Comparison of ENCODE assay signal across 12 cellular contexts in the genomic region with DNA sequence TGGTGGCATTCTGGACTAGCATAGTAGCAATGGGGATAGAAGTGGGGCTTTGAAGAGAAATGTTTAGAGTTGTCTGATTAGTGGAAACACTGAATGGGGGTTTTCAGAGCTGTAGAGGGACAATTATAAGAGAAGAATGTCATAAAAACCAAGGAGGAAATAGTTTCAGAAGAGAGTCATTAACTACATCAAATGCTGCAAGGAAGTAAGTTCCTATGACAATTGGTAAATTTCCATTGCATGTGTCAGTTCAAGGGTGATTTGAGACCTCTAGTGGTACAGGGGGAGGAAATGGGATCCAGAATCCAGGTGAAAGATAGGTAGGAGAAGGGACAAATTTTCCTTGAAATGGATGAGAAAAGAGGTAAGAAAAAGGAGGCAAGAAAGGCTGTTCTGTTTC.
A peak's percentile ranks its signal among the peaks of the same experiment; 100 is the strongest.
DNase-seq lines count a peak whose midpoint lies in the region; ATAC-seq, FAIRE-seq and TF ChIP-seq lines count a peak whose summit lies in the region.
"Had no signal": no experiment of that assay in that cellular context is flagged by ENCODE, and none has a peak within 500 bp of the region (broad histone marks: within the 10 kb centered on the region; RNA-seq: fewer than 3 reads in every experiment).

No MANE protein-coding gene starts in this region.

- no peak overlapping the region for H3K9ac ChIP-seq in mesenchymal stem cell (ENCODE audit: low read length)

- no peak overlapping the region for H3K27ac Mint-ChIP-seq in nephron progenitor cell
- H3K27ac Mint-ChIP-seq: memory B cell had no signal

- no peak overlapping the region for H3K18ac ChIP-seq in mesenchymal stem cell (ENCODE audit: low read depth in 1 of 2, low read length in 2 of 2)

- ATAC-seq in HG02973 (IDR thresholded peaks at IDR 0.05; ENCODE audit: unreplicated experiment) = no peak

- H3K4me3 ChIP-seq in bronchial epithelial cell (ENCODE audit: low read depth, low read length) (no peak overlapping the region), mesenchymal stem cell (ENCODE audit: insufficient read depth in 1 of 2, low read depth in 1 of 2, low read length in 2 of 2) (no peak overlapping the region)

- H3K9me3 Mint-ChIP-seq in nephron progenitor cell = no peaks in the 10 kb centered on the region
- H3K9me3 Mint-ChIP-seq: memory B cell had no signal

- DNase-seq in EH (ENCODE audit: low read depth) (peak; percentile 89), HuH-7 (ENCODE audit: low spot score) (peak; percentile 75), bronchial epithelial cell (ENCODE audit: low read depth) (peak; percentile 44), mesenchymal stem cell (peak; percentile 48), NCI-H524 (lab: John Stamatoyannopoulos, UW) (no peak), NCI-H1694 (lab: John Stamatoyannopoulos, UW) (no peak), nephron progenitor cell (no peak)
- DNase-seq: cortex of kidney; MV-4-11; stimulated activated CD4-positive, alpha-beta T cell treated with anti-CD3 and anti-CD28 coated beads, Interleukin-4, amount 100 ng/mL, for 1 hour had no signal

- H3K27me3 ChIP-seq in bronchial epithelial cell (ENCODE audit: control insufficient read depth, insufficient read depth, low read length) = no peaks in the 10 kb centered on the region
- no peaks in the 10 kb centered on the region for H3K27me3 ChIP-seq in mesenchymal stem cell (ENCODE audit: control insufficient read depth in 1 of 2, insufficient read depth in 1 of 2, low read length in 2 of 2)

- no peak overlapping the region for H3K4ac ChIP-seq in mesenchymal stem cell (ENCODE audit: low read depth in 1 of 2, low read length in 2 of 2)

- H3K36me3 Mint-ChIP-seq in nephron progenitor cell (ENCODE audit: low read depth) = no peaks in the 10 kb centered on the region
- H3K36me3 Mint-ChIP-seq: memory B cell had no signal

- no peaks in the 10 kb centered on the region for H3K9me3 ChIP-seq in mesenchymal stem cell (ENCODE audit: control insufficient read depth, low read length)

- no peak overlapping the region for H2BK5ac ChIP-seq in mesenchymal stem cell (ENCODE audit: low read depth, low read length, poor library complexity, severe bottlenecking)

- H4K8ac ChIP-seq in mesenchymal stem cell (ENCODE audit: low read length) = no peak overlapping the region

- no peaks in the 10 kb centered on the region for H3K79me1 ChIP-seq in mesenchymal stem cell (replicated peaks; ENCODE audit: low read length, poor library complexity, severe bottlenecking)

- no peak overlapping the region for H2BK15ac ChIP-seq in mesenchymal stem cell (ENCODE audit: low read depth, poor library complexity, severe bottlenecking)

- H3K4me3 Mint-ChIP-seq in nephron progenitor cell = no peak overlapping the region
- H3K4me3 Mint-ChIP-seq: memory B cell had no signal

- H3K14ac ChIP-seq in mesenchymal stem cell (ENCODE audit: low read length in 2 of 2) = no peak overlapping the region

- no peak overlapping the region for H3K4me2 ChIP-seq in mesenchymal stem cell (ENCODE audit: low read length, poor library complexity, severe bottlenecking)

- H3K36me3 ChIP-seq in bronchial epithelial cell (ENCODE audit: control insufficient read depth, insufficient read depth, low read length) (no peaks in the 10 kb centered on the region), mesenchymal stem cell (ENCODE audit: control insufficient read depth in 1 of 2, insufficient read depth in 2 of 2, low read depth in 1 of 2, low read length in 2 of 2) (no peaks in the 10 kb centered on the region)

- H3K4me1 Mint-ChIP-seq in nephron progenitor cell = no peaks in the 10 kb centered on the region

- no peak overlapping the region for H4K91ac ChIP-seq in mesenchymal stem cell (ENCODE audit: low read length)

- no peak overlapping the region for H2BK12ac ChIP-seq in mesenchymal stem cell (ENCODE audit: low read length in 2 of 2)

- TF ChIP-seq CTCF in bronchial epithelial cell (IDR thresholded peaks at IDR 0.05; ENCODE audit: insufficient read depth, low read length, severe bottlenecking) (peak; percentile 21), nephron progenitor cell (IDR thresholded peaks at IDR 0.05) (no peak)

- no peak overlapping the region for H2AK5ac ChIP-seq in mesenchymal stem cell (ENCODE audit: low read length, severe bottlenecking)

- H3K23ac ChIP-seq in mesenchymal stem cell (ENCODE audit: low read length in 2 of 2) = no peak overlapping the region

- no peak overlapping the region for H2BK120ac ChIP-seq in mesenchymal stem cell (ENCODE audit: low read depth, low read length)

- H2AFZ ChIP-seq in mesenchymal stem cell (ENCODE audit: low read depth, low read length) = no peak overlapping the region

- FAIRE-seq in bronchial epithelial cell (lab: Jason Lieb, UNC) = no peak

- peaks cover 5% of the 10 kb centered on the region for H3K27me3 Mint-ChIP-seq in nephron progenitor cell (ENCODE audit: low read depth, poor library complexity)

- peak overlapping the region; percentile 31 for H3K27ac ChIP-seq in mesenchymal stem cell (ENCODE audit: low read length, poor library complexity, severe bottlenecking)

- H3K4me1 ChIP-seq in mesenchymal stem cell (ENCODE audit: control insufficient read depth, insufficient read depth, low read depth, low read length) = peaks cover 3% of the 10 kb centered on the region

Comparison
In these comparisons a context has a peak if more than half of its experiments do, and no peak if none do; other contexts are left out.
1. DNase-seq: peak in EH (single experiment), HuH-7 (single experiment), bronchial epithelial cell (single experiment) and mesenchymal stem cell (single experiment); none in NCI-H524 (0 of 2), NCI-H1694 (single experiment) and nephron progenitor cell (single experiment).